In the genomic region with DNA sequence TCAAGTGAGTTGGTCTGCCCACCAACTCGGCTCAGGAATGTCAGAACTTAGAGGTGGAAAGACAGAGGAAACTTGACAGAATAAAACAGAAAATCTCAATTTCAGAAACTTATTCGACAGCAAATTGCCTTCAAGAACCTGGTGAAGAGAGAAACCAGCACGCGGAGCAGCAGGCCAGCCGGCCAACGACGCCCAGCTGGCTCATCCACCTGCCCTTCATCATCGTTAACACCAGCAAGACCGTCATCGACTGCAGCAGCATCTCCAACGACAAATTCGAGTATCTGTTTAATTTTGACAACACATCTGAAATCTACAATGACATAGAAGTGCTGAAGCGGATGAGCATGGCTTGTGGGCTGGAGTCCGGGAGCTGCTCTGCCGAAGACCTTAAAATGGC, we compare ENCODE assay signal across 33 cellular contexts.
DNase-seq lines count a peak whose midpoint lies in the region; FAIRE-seq and TF ChIP-seq lines count a peak whose summit lies in the region.
"Had no signal": no experiment of that assay in that cellular context is flagged by ENCODE, and none has a peak within 500 bp of the region (broad histone marks: within the 10 kb centered on the region; RNA-seq: fewer than 3 reads in every experiment).

No MANE protein-coding gene starts in this region.

- peak; percentile 52 for FAIRE-seq in bronchial epithelial cell (lab: Jason Lieb, UNC)
- peak; percentile 5 for FAIRE-seq in urothelium cell line (lab: Jason Lieb, UNC)
- FAIRE-seq: A204.1, A549, D721Med had no signal

- H3K27me3 ChIP-seq in bronchial epithelial cell (ENCODE audit: control insufficient read depth, insufficient read depth, low read length) (no peaks in the 10 kb centered on the region), esophagus muscularis mucosa (peaks cover 0 to 32% (median 2%) of the 10 kb centered on the region in 4 donors)
- H3K27me3 ChIP-seq: BE2C; BLaER1; BLaER1 treated with 17β-estradiol and CSF1 and Interleukin-3, amounts not matched to agents 10 nM and 100 nM had no signal

- DNase-seq in bronchial epithelial cell (ENCODE audit: low read depth) (no peak), esophagus muscularis mucosa (ENCODE audit: extremely low spot score) (peak; percentile 47), urothelium cell line (ENCODE audit: low spot score) (no peak), NCI-H526 (lab: John Stamatoyannopoulos, UW) (no peak), NCI-H187 treated with DMSO at 0.1 percent for 48 hours (lab: John Stamatoyannopoulos, UW) (no peak), LoVo (ENCODE audit: low spot score) (no peak)
- DNase-seq: 8988T; ACHN; AML-193; BE2C; C1 segment of cervical spinal cord; Caco-2; Calu3; CD4-positive, alpha-beta memory T cell; CD4-positive, alpha-beta T cell; CD4-positive, CD25-positive, alpha-beta regulatory T cell; CD8-positive, alpha-beta memory T cell; CD8-positive, alpha-beta T cell; COR-L47; DMS 273 treated with DMSO at 0.1 percent for 48 hours; DMS153; DMS53; DMS79; DMS79 treated with DMSO at 0.1 percent for 48 hours; DND-41; EL had no signal

- intact Hi-C loops in esophagus muscularis mucosa (cut with DNase I): no loop called here

- no peak for TF ChIP-seq EP300 in esophagus muscularis mucosa (IDR thresholded peaks at IDR 0.05)

- TF ChIP-seq POLR2A in esophagus muscularis mucosa (IDR thresholded peaks at IDR 0.05; ENCODE audit: low read depth): no peak

- TF ChIP-seq CTCF in bronchial epithelial cell (IDR thresholded peaks at IDR 0.05; ENCODE audit: insufficient read depth, low read length, severe bottlenecking) (no peak), esophagus muscularis mucosa (IDR thresholded peaks at IDR 0.05) (no peak)

- no peaks in the 10 kb centered on the region for H3K4me1 ChIP-seq in esophagus muscularis mucosa
- H3K4me1 ChIP-seq: A549; BE2C; BLaER1; BLaER1 treated with 17β-estradiol and CSF1 and Interleukin-3, amounts not matched to agents 10 nM and 100 nM; Caco-2 had no signal

- 93% methylated on average over 15 of the region's 15 CpGs for WGBS in esophagus muscularis mucosa

- no peak overlapping the region for H3K4me3 ChIP-seq in bronchial epithelial cell (ENCODE audit: low read depth, low read length)
- H3K4me3 ChIP-seq in esophagus muscularis mucosa: no peak overlapping the region
- H3K4me3 ChIP-seq: A549; BLaER1; BLaER1 treated with 17β-estradiol and CSF1 and Interleukin-3, amounts not matched to agents 10 nM and 100 nM had no signal

- H3K27ac ChIP-seq in esophagus muscularis mucosa (replicated peaks in 1 of 4): no peak overlapping the region
- H3K27ac ChIP-seq: 22Rv1; A549; BLaER1; BLaER1 treated with 17β-estradiol and CSF1 and Interleukin-3, amounts not matched to agents 10 nM and 100 nM; C4-2B had no signal

- H3K36me3 ChIP-seq in bronchial epithelial cell (ENCODE audit: control insufficient read depth, insufficient read depth, low read length): no peaks in the 10 kb centered on the region
- H3K36me3 ChIP-seq in esophagus muscularis mucosa: no peaks in the 10 kb centered on the region
- H3K36me3 ChIP-seq: BE2C; BLaER1; BLaER1 treated with 17β-estradiol and CSF1 and Interleukin-3, amounts not matched to agents 10 nM and 100 nM had no signal

- H3K9me3 ChIP-seq in esophagus muscularis mucosa: peaks cover 0 to 19% (median 8%) of the 10 kb centered on the region in 4 donors
- H3K9me3 ChIP-seq: A549, BE2C, Caco-2 had no signal
